Comparison of ENCODE assay signal across 8 cellular contexts in genomic region chr1:12473596-12474329, GRCh38.
DNase-seq lines count a peak whose midpoint lies in the region; ATAC-seq and TF ChIP-seq lines count a peak whose summit lies in the region.

No MANE protein-coding gene starts in this region.

- no peak for TF ChIP-seq CTCF in CD14-positive monocyte (IDR thresholded peaks at IDR 0.05)
- no peak for TF ChIP-seq CTCF in esophagus squamous epithelium (IDR thresholded peaks at IDR 0.05)

- no peaks in the 10 kb centered on the region for H3K9me3 ChIP-seq in esophagus squamous epithelium

- WGBS in esophagus squamous epithelium, 2 donors = 70 to 72% methylated on average over 6 to 11 of the region's 11 CpGs

- H3K4me3 Mint-ChIP-seq in CD14-positive monocyte = peak overlapping the region; percentile 47 to 49
- H3K4me3 Mint-ChIP-seq in natural killer cell treated with Interleukin-12 subunit alpha and Interleukin-12 subunit beta and Interleukin-15 and Interleukin-18, amount 100 ng/mL, for 72 hours = peak overlapping the region; percentile 83

- H3K4me1 Mint-ChIP-seq in CD14-positive monocyte = peaks cover 44% of the 10 kb centered on the region
- peaks cover 81 to 83% of the 10 kb centered on the region in 2 donors for H3K4me1 Mint-ChIP-seq in natural killer cell treated with Interleukin-12 subunit alpha and Interleukin-12 subunit beta and Interleukin-15 and Interleukin-18, amount 100 ng/mL, for 72 hours (ENCODE audit: low read depth in 2 of 2)

- H3K27ac ChIP-seq in esophagus squamous epithelium = peak overlapping the region; percentile 75 to 92 (median 89)

- intact Hi-C loops in CD14-positive monocyte (cut with micrococcal nuclease) (no loop called here), esophagus squamous epithelium (cut with DNase I) (no loop called here)

- H3K27ac Mint-ChIP-seq in CD14-positive monocyte = peak overlapping the region in 3 of 7 donors; percentile 27 to 74 (median 71)
- H3K27ac Mint-ChIP-seq in natural killer cell treated with Interleukin-12 subunit alpha and Interleukin-12 subunit beta and Interleukin-15 and Interleukin-18, amount 100 ng/mL, for 72 hours = peak overlapping the region; percentile 98 to 99

- H3K9me3 Mint-ChIP-seq in CD14-positive monocyte = peaks cover 0 to 1% (median 0%) of the 10 kb centered on the region in 7 donors
- H3K9me3 Mint-ChIP-seq in natural killer cell treated with Interleukin-12 subunit alpha and Interleukin-12 subunit beta and Interleukin-15 and Interleukin-18, amount 100 ng/mL, for 72 hours = no peaks in the 10 kb centered on the region

- DNase-seq in CD14-positive monocyte (ENCODE audit: low spot score) (no peak), NCI-H69 (lab: John Stamatoyannopoulos, UW) (peak; percentile 36), esophagus squamous epithelium (lab: John Stamatoyannopoulos, UW) (no peak), GM03348 (ENCODE audit: low spot score) (no peak), cerebellar cortex (ENCODE audit: low spot score) (no peak), NCI-H1436 treated with DMSO at 0.1 percent for 48 hours (lab: John Stamatoyannopoulos, UW) (no peak)
- DNase-seq in natural killer cell treated with Interleukin-12 subunit alpha and Interleukin-12 subunit beta and Interleukin-15 and Interleukin-18, amount 100 ng/mL, for 72 hours (ENCODE audit: low spot score) = no peak

- H3K36me3 ChIP-seq in esophagus squamous epithelium = peaks cover 0 to 5% (median 0%) of the 10 kb centered on the region in 3 donors

- TF ChIP-seq POLR2A in esophagus squamous epithelium (IDR thresholded peaks at IDR 0.05) = peak in 1 of 4 donors; percentile 4

- no peak overlapping the region for H3K4me3 ChIP-seq in esophagus squamous epithelium

- no peak for ATAC-seq in natural killer cell treated with Interleukin-12 subunit alpha and Interleukin-12 subunit beta and Interleukin-15 and Interleukin-18, amount 100 ng/mL, for 72 hours
- ATAC-seq in HG02981 (IDR thresholded peaks at IDR 0.05; ENCODE audit: unreplicated experiment) = no peak

- no peaks in the 10 kb centered on the region for H3K27me3 Mint-ChIP-seq in CD14-positive monocyte (ENCODE audit: low read depth in 3 of 3)
- H3K27me3 Mint-ChIP-seq in natural killer cell treated with Interleukin-12 subunit alpha and Interleukin-12 subunit beta and Interleukin-15 and Interleukin-18, amount 100 ng/mL, for 72 hours = no peaks in the 10 kb centered on the region

- H3K36me3 Mint-ChIP-seq in CD14-positive monocyte = peaks cover 34 to 36% of the 10 kb centered on the region in 2 donors
- H3K36me3 Mint-ChIP-seq in natural killer cell treated with Interleukin-12 subunit alpha and Interleukin-12 subunit beta and Interleukin-15 and Interleukin-18, amount 100 ng/mL, for 72 hours = peaks cover 12% of the 10 kb centered on the region

- H3K27me3 ChIP-seq in esophagus squamous epithelium = no peaks in the 10 kb centered on the region

- peaks cover 49 to 87% (median 59%) of the 10 kb centered on the region in 3 donors for H3K4me1 ChIP-seq in esophagus squamous epithelium
